8 cellular contexts compared by ENCODE assay signal in the genomic region with DNA sequence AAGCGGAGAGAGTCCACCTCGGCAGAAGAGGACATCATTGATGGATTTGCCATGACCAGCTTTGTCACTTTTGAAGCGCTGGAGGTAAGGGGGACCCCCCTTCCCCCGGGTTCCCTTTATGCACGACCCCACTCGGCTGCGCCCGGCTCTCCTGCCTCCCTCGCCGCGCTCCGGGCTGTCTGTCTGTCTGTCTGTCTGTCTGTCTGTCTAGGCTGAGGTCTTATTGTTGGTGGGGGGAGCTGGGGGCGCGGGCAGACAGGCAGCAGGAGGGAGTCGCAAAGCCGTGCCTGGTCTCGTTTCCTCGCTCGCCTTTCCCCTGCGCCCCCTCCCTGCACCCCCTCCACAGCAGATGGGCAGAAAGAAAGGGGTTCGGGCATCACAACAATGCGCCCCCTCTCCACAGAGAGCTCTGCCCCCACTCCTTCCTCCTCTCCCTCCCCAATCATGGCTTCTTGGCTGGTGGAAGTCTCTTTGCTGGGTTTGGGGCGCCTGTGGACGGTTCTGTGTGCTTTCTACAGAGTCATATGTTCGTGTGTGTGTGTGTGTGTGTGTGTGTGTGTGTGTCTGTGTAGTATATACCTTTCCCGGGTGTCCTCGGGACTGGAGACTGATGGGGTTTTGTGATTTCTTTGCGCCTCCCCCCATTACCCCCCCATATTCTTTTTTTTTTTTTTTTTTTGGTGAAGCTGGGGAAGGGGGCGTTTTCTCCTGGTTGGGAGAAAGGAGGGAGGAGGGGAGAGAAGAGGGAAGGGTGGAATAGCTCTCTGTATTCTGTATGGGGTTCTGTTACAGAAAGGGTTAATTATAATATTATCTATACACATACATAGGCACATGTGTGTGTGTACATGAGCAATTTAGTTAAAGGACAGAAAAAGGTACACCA. TPM values are rescaled to one million over a fixed set of nuclear protein-coding genes. Genes with fewer than 3 reads are reported as not detected.
DNase-seq lines count a peak whose midpoint lies in the region; ATAC-seq and TF ChIP-seq lines count a peak whose summit lies in the region.

No MANE protein-coding gene starts in this region.

- no peak overlapping the region for H3K27ac ChIP-seq in naive thymus-derived CD4-positive, alpha-beta T cell (ENCODE audit: low read depth, low read length)

- ATAC-seq in naive thymus-derived CD4-positive, alpha-beta T cell: no peak

- no peaks in the 10 kb centered on the region for H3K36me3 ChIP-seq in H7 (replicated peaks; ENCODE audit: control insufficient read depth, insufficient read depth, low read length)
- H3K36me3 ChIP-seq in naive thymus-derived CD4-positive, alpha-beta T cell (ENCODE audit: control insufficient read depth in 2 of 3, insufficient read depth in 3 of 3, low read length in 3 of 3): no peaks in the 10 kb centered on the region

- H3K27me3 ChIP-seq in H7 (ENCODE audit: control insufficient read depth, insufficient read depth, low read length): peaks cover 74% of the 10 kb centered on the region
- peaks cover 9 to 18% of the 10 kb centered on the region in 2 donors for H3K27me3 ChIP-seq in naive thymus-derived CD4-positive, alpha-beta T cell (ENCODE audit: control insufficient read depth in 2 of 2, insufficient read depth in 2 of 2, low read length in 2 of 2)

- POLR2A ChIA-PET in naive thymus-derived CD4-positive, alpha-beta T cell (lab: Charles Lee): no interaction called here

- no peaks in the 10 kb centered on the region for H3K9me3 Mint-ChIP-seq in chondrocyte (ENCODE audit: low read depth)
- H3K9me3 Mint-ChIP-seq in naive thymus-derived CD4-positive, alpha-beta T cell: peaks cover 0 to 2% (median 0%) of the 10 kb centered on the region in 11 donors

- peaks cover 11 to 16% of the 10 kb centered on the region in 2 donors for H3K4me1 ChIP-seq in naive thymus-derived CD4-positive, alpha-beta T cell (ENCODE audit: control insufficient read depth in 2 of 2, insufficient read depth in 2 of 2, low read length in 2 of 2)

- CTCF ChIA-PET in naive thymus-derived CD4-positive, alpha-beta T cell (lab: Charles Lee): no interaction called here

- no peaks in the 10 kb centered on the region for H3K27me3 Mint-ChIP-seq in chondrocyte (ENCODE audit: low read depth)
- peaks cover 9 to 28% (median 22%) of the 10 kb centered on the region in 5 donors for H3K27me3 Mint-ChIP-seq in naive thymus-derived CD4-positive, alpha-beta T cell

- peaks cover 13% of the 10 kb centered on the region for H3K4me1 Mint-ChIP-seq in chondrocyte (ENCODE audit: low read depth)
- peaks cover 0 to 27% (median 14%) of the 10 kb centered on the region in 7 donors for H3K4me1 Mint-ChIP-seq in naive thymus-derived CD4-positive, alpha-beta T cell

- H3K27ac Mint-ChIP-seq in chondrocyte (ENCODE audit: unreplicated experiment): peak overlapping the region; percentile 57
- peak overlapping the region in 2 of 9 donors; percentile 28 to 45 for H3K27ac Mint-ChIP-seq in naive thymus-derived CD4-positive, alpha-beta T cell

- intact Hi-C loops in naive thymus-derived CD4-positive, alpha-beta T cell (cut with micrococcal nuclease): no loop called here

- H3K36me3 Mint-ChIP-seq in chondrocyte (ENCODE audit: low read depth): no peaks in the 10 kb centered on the region
- no peaks in the 10 kb centered on the region for H3K36me3 Mint-ChIP-seq in naive thymus-derived CD4-positive, alpha-beta T cell

- H3K4me3 ChIP-seq in H7 (ENCODE audit: insufficient read depth, low read depth, low read length): peak overlapping the region; percentile 72
- no peak overlapping the region for H3K4me3 ChIP-seq in naive thymus-derived CD4-positive, alpha-beta T cell (ENCODE audit: low read length)

- TF ChIP-seq CTCF in chondrocyte (IDR thresholded peaks at IDR 0.05): no peak

- DNase-seq in Ammon's horn (ENCODE audit: low spot score): peak; percentile 5
- peak; percentile 28 for DNase-seq in H7
- DNase-seq in chondrocyte (ENCODE audit: low spot score): no peak
- no peak for DNase-seq in naive thymus-derived CD4-positive, alpha-beta T cell
- DNase-seq in medulla oblongata (ENCODE audit: extremely low spot score): no peak
- DNase-seq in ureter (ENCODE audit: low spot score): no peak
- no peak for DNase-seq in NCI-H2029 treated with DMSO at 0.1 percent for 48 hours (lab: John Stamatoyannopoulos, UW)
- DNase-seq in NOMO-1 treated with dmso at 0.1 percent for 144 hours (lab: John Stamatoyannopoulos, UW; ENCODE audit: unreplicated experiment): no peak

- peak overlapping the region; percentile 94 for H3K4me3 Mint-ChIP-seq in chondrocyte (ENCODE audit: unreplicated experiment)
- H3K4me3 Mint-ChIP-seq in naive thymus-derived CD4-positive, alpha-beta T cell: peak overlapping the region; percentile 49 to 90 (median 78)

- H3K9me3 ChIP-seq in naive thymus-derived CD4-positive, alpha-beta T cell (ENCODE audit: control insufficient read depth in 2 of 3, low read length in 3 of 3): no peaks in the 10 kb centered on the region

RNA-seq across cellular contexts. Expression of gene AUTS2, which starts 1.8 kb away (rescaled TPM):
- total RNA-seq in H7 (2014; rRNA removed; shearing (Covaris generic)): 14.6 and 16.1 TPM in 2 replicates
- total RNA-seq in chondrocyte (31.5 to 69.2 TPM (median 40.8 TPM) in 3 replicates), ureter (119 TPM)
- 10 to 100 TPM in 1 of 5 experiments, 1 to 10 TPM in 4; 4.0 to 31.7 (median 5.1) TPM for total RNA-seq in naive thymus-derived CD4-positive, alpha-beta T cell
- under 1 TPM; 0.40 to 0.55 TPM for polyA plus RNA-seq in naive thymus-derived CD4-positive, alpha-beta T cell

Comparison
In these comparisons a context has a peak if more than half of its experiments do, and no peak if none do; other contexts are left out.
1. DNase-seq: peak in Ammon's horn (single experiment) and H7 (single experiment); none in chondrocyte (single experiment), naive thymus-derived CD4-positive, alpha-beta T cell (0 of 9), medulla oblongata (single experiment), ureter (single experiment), NCI-H2029 treated with DMSO at 0.1 percent for 48 hours (single experiment) and NOMO-1 treated with dmso at 0.1 percent for 144 hours (single experiment).